In the genomic region with DNA sequence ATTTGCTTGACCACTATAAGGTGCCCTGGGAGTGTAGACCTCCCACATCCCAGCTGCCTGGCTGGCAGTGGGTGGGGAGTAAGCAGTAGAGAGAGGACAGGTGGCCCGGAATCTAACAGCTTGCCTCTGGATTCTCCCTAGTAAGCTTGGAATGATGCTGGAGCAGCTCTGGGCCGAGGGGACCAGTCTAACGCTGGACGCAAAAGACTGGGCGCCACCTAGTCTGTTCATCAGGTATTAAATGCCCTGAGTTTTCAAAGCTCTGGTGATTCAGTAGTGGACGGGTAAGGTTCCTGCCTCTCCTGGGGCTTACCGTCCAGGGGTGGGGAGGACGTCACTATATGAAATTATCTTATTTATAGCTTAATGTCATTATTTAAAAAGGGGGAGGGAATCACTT, we compare ENCODE assay signal across 12 cellular contexts. TPM values are rescaled to one million over a fixed set of nuclear protein-coding genes. Genes with fewer than 3 reads are reported as not detected.
DNase-seq lines count a peak whose midpoint lies in the region; ATAC-seq, FAIRE-seq and TF ChIP-seq lines count a peak whose summit lies in the region.
"Had no signal": no experiment of that assay in that cellular context is flagged by ENCODE, and none has a peak within 500 bp of the region (broad histone marks: within the 10 kb centered on the region; RNA-seq: fewer than 3 reads in every experiment).

No MANE protein-coding gene starts in this region.

- no peak for ATAC-seq in activated B cell treated with CpG ODN at 0.5 μM for 24 hours (ENCODE audit: low read depth)

- peaks cover 58% of the 10 kb centered on the region for H3K27me3 Mint-ChIP-seq in activated CD4-positive, alpha-beta T cell treated with anti-CD3 and anti-CD28 coated beads, Interleukin-2, amount 10 ng/mL, durations not matched to agents 24 days and 14 days
- peaks cover 9% of the 10 kb centered on the region for H3K27me3 Mint-ChIP-seq in activated B cell treated with CpG ODN at 0.5 μM for 24 hours
- H3K27me3 Mint-ChIP-seq in type B pancreatic cell: peaks cover 13% of the 10 kb centered on the region

- H3K36me3 ChIP-seq in kidney (ENCODE audit: control insufficient read depth in 1 of 2, insufficient read depth in 2 of 2, low read length in 2 of 2): no peaks in the 10 kb centered on the region
- H3K36me3 ChIP-seq: BLaER1 treated with 17β-estradiol and CSF1 and Interleukin-3, amounts not matched to agents 10 nM and 100 nM had no signal

- TF ChIP-seq CTCF in activated B cell treated with CpG ODN at 0.5 μM for 24 hours (IDR thresholded peaks at IDR 0.05): no peak
- TF ChIP-seq CTCF in kidney (IDR thresholded peaks at IDR 0.05; ENCODE audit: borderline replicate concordance, extremely low read depth, insufficient read depth): no peak
- TF ChIP-seq CTCF in type B pancreatic cell (conservative IDR thresholded peaks at IDR 0.05): no peak

- no peak for DNase-seq in activated CD4-positive, alpha-beta T cell treated with anti-CD3 and anti-CD28 coated beads, Interleukin-2, amount 10 ng/mL, durations not matched to agents 24 days and 14 days
- no peak for DNase-seq in activated CD4-positive, alpha-beta T cell treated with anti-CD3 and anti-CD28 coated beads for 4 hours
- DNase-seq in activated B cell treated with CpG ODN at 0.5 μM for 24 hours (no peak), kidney (no peak), type B pancreatic cell (ENCODE audit: extremely low spot score, unreplicated experiment) (no peak), amygdala (lab: John Stamatoyannopoulos, UW) (no peak), mesenteric fat pad (ENCODE audit: low spot score) (no peak)
- DNase-seq in activated T-cell treated with anti-CD3 and anti-CD28 coated beads, Interleukin-2, amount 50 U/mL, for 1 hour: no peak
- DNase-seq: hippocampal formation; stimulated activated CD4-positive, alpha-beta T cell treated with anti-CD3 and anti-CD28 coated beads, Interleukin-1b, Interleukin-23, amount 100 ng/mL, for 48 hours; SW 1271 had no signal

- FAIRE-seq in kidney (lab: Jason Lieb, UNC): no peak

- H3K36me3 Mint-ChIP-seq in activated CD4-positive, alpha-beta T cell treated with anti-CD3 and anti-CD28 coated beads, Interleukin-2, amount 10 ng/mL, durations not matched to agents 24 days and 14 days (ENCODE audit: low read depth): no peaks in the 10 kb centered on the region
- H3K36me3 Mint-ChIP-seq in activated B cell treated with CpG ODN at 0.5 μM for 24 hours (ENCODE audit: low read depth): no peaks in the 10 kb centered on the region
- peaks cover 3% of the 10 kb centered on the region for H3K36me3 Mint-ChIP-seq in type B pancreatic cell

- POLR2A ChIA-PET in activated B cell treated with CpG ODN at 0.5 μM for 24 hours (lab: Charles Lee): interaction anchor here (0.6 kb wide), 1 partner anchor 17 kb away, joined by 3 read pairs; no protein-coding TSS in a partner anchor

- H3K27ac ChIP-seq in kidney (ENCODE audit: low read depth in 2 of 2, low read length in 2 of 2): no peak overlapping the region
- H3K27ac ChIP-seq: BLaER1 treated with 17β-estradiol and CSF1 and Interleukin-3, amounts not matched to agents 10 nM and 100 nM had no signal

- peak overlapping the region; percentile 9 to 39 for H3K4me3 ChIP-seq in kidney (ENCODE audit: low read length in 2 of 2)
- H3K4me3 ChIP-seq: BLaER1 treated with 17β-estradiol and CSF1 and Interleukin-3, amounts not matched to agents 10 nM and 100 nM had no signal

- peak overlapping the region; percentile 26 for H3K4me3 Mint-ChIP-seq in activated CD4-positive, alpha-beta T cell treated with anti-CD3 and anti-CD28 coated beads, Interleukin-2, amount 10 ng/mL, durations not matched to agents 24 days and 14 days
- H3K4me3 Mint-ChIP-seq in activated B cell treated with CpG ODN at 0.5 μM for 24 hours: peak overlapping the region; percentile 56
- peak overlapping the region; percentile 92 for H3K4me3 Mint-ChIP-seq in type B pancreatic cell

- H3K9me3 ChIP-seq in kidney (ENCODE audit: control insufficient read depth in 1 of 2, low read length in 2 of 2): no peaks in the 10 kb centered on the region

- no peak overlapping the region for H3K27ac Mint-ChIP-seq in activated CD4-positive, alpha-beta T cell treated with anti-CD3 and anti-CD28 coated beads, Interleukin-2, amount 10 ng/mL, durations not matched to agents 24 days and 14 days
- H3K27ac Mint-ChIP-seq in activated B cell treated with CpG ODN at 0.5 μM for 24 hours (no peak overlapping the region), type B pancreatic cell (peak overlapping the region; percentile 83)

- no peaks in the 10 kb centered on the region for H3K9me3 Mint-ChIP-seq in activated CD4-positive, alpha-beta T cell treated with anti-CD3 and anti-CD28 coated beads, Interleukin-2, amount 10 ng/mL, durations not matched to agents 24 days and 14 days
- H3K9me3 Mint-ChIP-seq in activated B cell treated with CpG ODN at 0.5 μM for 24 hours (no peaks in the 10 kb centered on the region), type B pancreatic cell (no peaks in the 10 kb centered on the region)

- CTCF ChIA-PET in activated B cell treated with CpG ODN at 0.5 μM for 24 hours (lab: Charles Lee): interaction anchor here (1.6 kb wide), 1 partner anchor 12 kb away, joined by 4 read pairs; no protein-coding TSS in a partner anchor

- intact Hi-C loops in activated CD4-positive, alpha-beta T cell treated with anti-CD3 and anti-CD28 coated beads, Interleukin-2, amount 10 ng/mL, durations not matched to agents 24 days and 14 days (cut with micrococcal nuclease): no loop called here
- intact Hi-C loops in activated B cell treated with CpG ODN at 0.5 μM for 24 hours (cut with micrococcal nuclease): loop anchor here (1.0 kb wide), 1 partner anchor 17 kb away; no protein-coding TSS in a partner anchor
- intact Hi-C loops in kidney (cut with DNase I): no loop called here

- H3K9ac ChIP-seq in kidney (ENCODE audit: low read length in 2 of 2): peak overlapping the region in 1 of 2 donors; percentile 5
- H3K9ac ChIP-seq: BLaER1 treated with 17β-estradiol and CSF1 and Interleukin-3, amounts not matched to agents 10 nM and 100 nM had no signal

- no peaks in the 10 kb centered on the region for H3K4me1 Mint-ChIP-seq in activated CD4-positive, alpha-beta T cell treated with anti-CD3 and anti-CD28 coated beads, Interleukin-2, amount 10 ng/mL, durations not matched to agents 24 days and 14 days
- peaks cover 28% of the 10 kb centered on the region for H3K4me1 Mint-ChIP-seq in activated B cell treated with CpG ODN at 0.5 μM for 24 hours
- peaks cover 17% of the 10 kb centered on the region for H3K4me1 Mint-ChIP-seq in type B pancreatic cell (ENCODE audit: unreplicated experiment)

- H3K4me1 ChIP-seq in kidney (ENCODE audit: control insufficient read depth in 1 of 2, insufficient read depth in 1 of 2, low read depth in 1 of 2, low read length in 2 of 2): no peaks in the 10 kb centered on the region

RNA-seq across cellular contexts. Expression of a gene that starts 0.6 kb away (rescaled TPM):
- total RNA-seq in activated CD4-positive, alpha-beta T cell treated with anti-CD3 and anti-CD28 coated beads, Interleukin-2, amount 10 ng/mL, durations not matched to agents 24 days and 14 days: not detected in 2 replicates
- total RNA-seq in activated B cell treated with CpG ODN at 0.5 μM for 24 hours (0.58 and 1.4 TPM in 2 replicates), kidney (9.4 TPM), type B pancreatic cell (ENCODE audit: low replicate concordance) (23.7 and 40.1 TPM in 2 replicates), mesenteric fat pad (not detected)
- 17.6 TPM for polyA plus RNA-seq in kidney (ENCODE audit: insufficient read depth, low read depth, low replicate concordance)

Comparison
In these comparisons a context has a peak if more than half of its experiments do, and no peak if none do; other contexts are left out.
1. H3K4me3 Mint-ChIP-seq: peak in every context shown above with its lines; median percentile 92 in type B pancreatic cell; 56 in activated B cell treated with CpG ODN at 0.5 μM for 24 hours; 26 in activated CD4-positive, alpha-beta T cell treated with anti-CD3 and anti-CD28 coated beads, Interleukin-2, amount 10 ng/mL, durations not matched to agents 24 days and 14 days.